8 cellular contexts compared by ENCODE assay signal in genomic region chr6:31896856-31897611, GRCh38. TPM values are rescaled to one million over a fixed set of nuclear protein-coding genes. Genes with fewer than 3 reads are reported as not detected.
A peak's percentile ranks its signal among the peaks of the same experiment; 100 is the strongest.
DNase-seq lines count a peak whose midpoint lies in the region; ATAC-seq lines count a peak whose summit lies in the region.

No MANE protein-coding gene starts in this region.

- H3K27me3 Mint-ChIP-seq in activated CD8-positive, alpha-beta memory T cell treated with anti-CD3 and anti-CD28 coated beads, Interleukin-2, amount 10 ng/mL, durations not matched to agents 7 days and 5 days: no peaks in the 10 kb centered on the region
- no peaks in the 10 kb centered on the region for H3K27me3 Mint-ChIP-seq in activated T-helper 2 cell treated with anti-CD3 and anti-CD28 coated beads, Interferon-gamma antibody, Interleukin-2, Interleukin-4, amounts not matched to agents 10 μg/mL and 5 μg/mL and 100 μg/mL, durations not matched to agents 14 hours and 24 hours and 36 hours (ENCODE audit: low read depth)
- H3K27me3 Mint-ChIP-seq in stimulated activated naive CD8-positive, alpha-beta T cell treated with anti-CD3 and anti-CD28 coated beads, Interleukin-15, Interleukin-2, amounts not matched to agents 100 ng/mL and 50 ng/mL, for 24 hours: no peaks in the 10 kb centered on the region

- no peaks in the 10 kb centered on the region for H3K9me3 Mint-ChIP-seq in activated CD8-positive, alpha-beta memory T cell treated with anti-CD3 and anti-CD28 coated beads, Interleukin-2, amount 10 ng/mL, durations not matched to agents 7 days and 5 days (ENCODE audit: low read depth)
- no peaks in the 10 kb centered on the region for H3K9me3 Mint-ChIP-seq in activated T-helper 2 cell treated with anti-CD3 and anti-CD28 coated beads, Interferon-gamma antibody, Interleukin-2, Interleukin-4, amounts not matched to agents 10 μg/mL and 5 μg/mL and 100 μg/mL, durations not matched to agents 14 hours and 24 hours and 36 hours
- no peaks in the 10 kb centered on the region for H3K9me3 Mint-ChIP-seq in stimulated activated naive CD8-positive, alpha-beta T cell treated with anti-CD3 and anti-CD28 coated beads, Interleukin-15, Interleukin-2, amounts not matched to agents 100 ng/mL and 50 ng/mL, for 24 hours

- intact Hi-C loops in activated T-helper 2 cell treated with anti-CD3 and anti-CD28 coated beads, Interferon-gamma antibody, Interleukin-2, Interleukin-4, amounts not matched to agents 10 μg/mL and 5 μg/mL and 100 μg/mL, durations not matched to agents 14 hours and 24 hours and 36 hours (cut with micrococcal nuclease): loop anchor here (2.0 to 5.0 kb wide), 4 partner anchors 34 to 230 kb away; partner anchors contain the start of genes CSNK2B, LY6G5B, NELFE and NEU1

- H3K4me1 Mint-ChIP-seq in activated CD8-positive, alpha-beta memory T cell treated with anti-CD3 and anti-CD28 coated beads, Interleukin-2, amount 10 ng/mL, durations not matched to agents 7 days and 5 days: peaks cover 48% of the 10 kb centered on the region
- H3K4me1 Mint-ChIP-seq in activated T-helper 2 cell treated with anti-CD3 and anti-CD28 coated beads, Interferon-gamma antibody, Interleukin-2, Interleukin-4, amounts not matched to agents 10 μg/mL and 5 μg/mL and 100 μg/mL, durations not matched to agents 14 hours and 24 hours and 36 hours (ENCODE audit: low read depth): peaks cover 26% of the 10 kb centered on the region
- H3K4me1 Mint-ChIP-seq in stimulated activated naive CD8-positive, alpha-beta T cell treated with anti-CD3 and anti-CD28 coated beads, Interleukin-15, Interleukin-2, amounts not matched to agents 100 ng/mL and 50 ng/mL, for 24 hours (ENCODE audit: low read depth): peaks cover 39% of the 10 kb centered on the region

- peak overlapping the region; percentile 84 for H3K27ac Mint-ChIP-seq in activated CD8-positive, alpha-beta memory T cell treated with anti-CD3 and anti-CD28 coated beads, Interleukin-2, amount 10 ng/mL, durations not matched to agents 7 days and 5 days
- peak overlapping the region; percentile 82 for H3K27ac Mint-ChIP-seq in activated T-helper 2 cell treated with anti-CD3 and anti-CD28 coated beads, Interferon-gamma antibody, Interleukin-2, Interleukin-4, amounts not matched to agents 10 μg/mL and 5 μg/mL and 100 μg/mL, durations not matched to agents 14 hours and 24 hours and 36 hours
- peak overlapping the region; percentile 75 for H3K27ac Mint-ChIP-seq in stimulated activated naive CD8-positive, alpha-beta T cell treated with anti-CD3 and anti-CD28 coated beads, Interleukin-15, Interleukin-2, amounts not matched to agents 100 ng/mL and 50 ng/mL, for 24 hours

- no peak for DNase-seq in activated CD8-positive, alpha-beta memory T cell treated with anti-CD3 and anti-CD28 coated beads, Interleukin-2, amount 10 ng/mL, durations not matched to agents 7 days and 5 days
- DNase-seq in activated CD8-positive, alpha-beta memory T cell treated with anti-CD3 and anti-CD28 coated beads, Interleukin-2, amount 50 U/mL, for 48 hours: no peak
- DNase-seq in activated T-helper 2 cell treated with anti-CD3 and anti-CD28 coated beads, Interferon-gamma antibody, Interleukin-2, Interleukin-4, amounts not matched to agents 10 μg/mL and 5 μg/mL and 100 μg/mL, durations not matched to agents 14 hours and 24 hours and 36 hours (ENCODE audit: low spot score): no peak
- DNase-seq in NCI-H1436 (lab: John Stamatoyannopoulos, UW) (no peak), superior temporal gyrus (ENCODE audit: extremely low spot score) (no peak), NCI-H146 treated with DMSO at 0.1 percent for 48 hours (lab: John Stamatoyannopoulos, UW; ENCODE audit: unreplicated experiment) (no peak)

- H3K9me3 ChIP-seq in iPS-18c (ENCODE audit: control insufficient read depth, insufficient read depth, low read length): no peaks in the 10 kb centered on the region

- H3K4me3 Mint-ChIP-seq in activated CD8-positive, alpha-beta memory T cell treated with anti-CD3 and anti-CD28 coated beads, Interleukin-2, amount 10 ng/mL, durations not matched to agents 7 days and 5 days: peak overlapping the region; percentile 75
- H3K4me3 Mint-ChIP-seq in activated T-helper 2 cell treated with anti-CD3 and anti-CD28 coated beads, Interferon-gamma antibody, Interleukin-2, Interleukin-4, amounts not matched to agents 10 μg/mL and 5 μg/mL and 100 μg/mL, durations not matched to agents 14 hours and 24 hours and 36 hours (ENCODE audit: low read depth): peak overlapping the region; percentile 98
- peak overlapping the region; percentile 80 for H3K4me3 Mint-ChIP-seq in stimulated activated naive CD8-positive, alpha-beta T cell treated with anti-CD3 and anti-CD28 coated beads, Interleukin-15, Interleukin-2, amounts not matched to agents 100 ng/mL and 50 ng/mL, for 24 hours

- H3K36me3 Mint-ChIP-seq in activated CD8-positive, alpha-beta memory T cell treated with anti-CD3 and anti-CD28 coated beads, Interleukin-2, amount 10 ng/mL, durations not matched to agents 7 days and 5 days: peaks cover 4% of the 10 kb centered on the region
- H3K36me3 Mint-ChIP-seq in activated T-helper 2 cell treated with anti-CD3 and anti-CD28 coated beads, Interferon-gamma antibody, Interleukin-2, Interleukin-4, amounts not matched to agents 10 μg/mL and 5 μg/mL and 100 μg/mL, durations not matched to agents 14 hours and 24 hours and 36 hours (ENCODE audit: low read depth): peaks cover 38% of the 10 kb centered on the region
- H3K36me3 Mint-ChIP-seq in stimulated activated naive CD8-positive, alpha-beta T cell treated with anti-CD3 and anti-CD28 coated beads, Interleukin-15, Interleukin-2, amounts not matched to agents 100 ng/mL and 50 ng/mL, for 24 hours (ENCODE audit: low read depth): peaks cover 28% of the 10 kb centered on the region

- H3K4me3 ChIP-seq in iPS-18c (ENCODE audit: insufficient read depth, low read depth, low read length): peak overlapping the region; percentile 72

- CTCF ChIA-PET in activated CD8-positive, alpha-beta memory T cell treated with anti-CD3 and anti-CD28 coated beads, Interleukin-2, amount 10 ng/mL, durations not matched to agents 7 days and 5 days (lab: Charles Lee): interaction anchor here (0.6 to 2.3 kb wide), 9 partner anchors 8 to 235 kb away, joined by 3 to 10 read pairs (median 5); partner anchors contain the start of genes NELFE, NEU1 and SKIC2

- peak; percentile 12 for ATAC-seq in activated CD8-positive, alpha-beta memory T cell treated with anti-CD3 and anti-CD28 coated beads, Interleukin-2, amount 10 ng/mL, durations not matched to agents 7 days and 5 days

RNA-seq across cellular contexts. Expression of gene EHMT2, which starts 0.5 kb away (rescaled TPM):
- 10 to 100 TPM; 78.7 to 79.0 TPM for total RNA-seq in activated CD8-positive, alpha-beta memory T cell treated with anti-CD3 and anti-CD28 coated beads, Interleukin-2, amount 10 ng/mL, durations not matched to agents 7 days and 5 days
- total RNA-seq in activated T-helper 2 cell treated with anti-CD3 and anti-CD28 coated beads, Interferon-gamma antibody, Interleukin-2, Interleukin-4, amounts not matched to agents 10 μg/mL and 5 μg/mL and 100 μg/mL, durations not matched to agents 14 hours and 24 hours and 36 hours: 76.3 and 76.5 TPM in 2 replicates

RNA-seq across cellular contexts. Expression of gene ZBTB12, which starts 4.9 kb away (rescaled TPM):
- 1 to 10 TPM; 1.5 to 3.3 TPM for total RNA-seq in activated CD8-positive, alpha-beta memory T cell treated with anti-CD3 and anti-CD28 coated beads, Interleukin-2, amount 10 ng/mL, durations not matched to agents 7 days and 5 days
- total RNA-seq in activated T-helper 2 cell treated with anti-CD3 and anti-CD28 coated beads, Interferon-gamma antibody, Interleukin-2, Interleukin-4, amounts not matched to agents 10 μg/mL and 5 μg/mL and 100 μg/mL, durations not matched to agents 14 hours and 24 hours and 36 hours: 4.8 and 4.9 TPM in 2 replicates

RNA-seq across cellular contexts. Expression of gene SLC44A4, which starts 18.2 kb away (rescaled TPM):
- not detected for total RNA-seq in activated CD8-positive, alpha-beta memory T cell treated with anti-CD3 and anti-CD28 coated beads, Interleukin-2, amount 10 ng/mL, durations not matched to agents 7 days and 5 days
- total RNA-seq in activated T-helper 2 cell treated with anti-CD3 and anti-CD28 coated beads, Interferon-gamma antibody, Interleukin-2, Interleukin-4, amounts not matched to agents 10 μg/mL and 5 μg/mL and 100 μg/mL, durations not matched to agents 14 hours and 24 hours and 36 hours: 0.18 TPM in 1 of 2 replicates, not detected in the other

RNA-seq across cellular contexts. Expression of gene C2, which starts 30.5 kb away (rescaled TPM):
- total RNA-seq in activated CD8-positive, alpha-beta memory T cell treated with anti-CD3 and anti-CD28 coated beads, Interleukin-2, amount 10 ng/mL, durations not matched to agents 7 days and 5 days: under 1 TPM; 0.61 to 0.80 TPM
- total RNA-seq in activated T-helper 2 cell treated with anti-CD3 and anti-CD28 coated beads, Interferon-gamma antibody, Interleukin-2, Interleukin-4, amounts not matched to agents 10 μg/mL and 5 μg/mL and 100 μg/mL, durations not matched to agents 14 hours and 24 hours and 36 hours: 1.1 and 1.4 TPM in 2 replicates

RNA-seq across cellular contexts. Expression of gene NEU1, which starts 34.4 kb away (rescaled TPM):
- total RNA-seq in activated CD8-positive, alpha-beta memory T cell treated with anti-CD3 and anti-CD28 coated beads, Interleukin-2, amount 10 ng/mL, durations not matched to agents 7 days and 5 days: 10 to 100 TPM; 13.0 to 21.5 TPM
- total RNA-seq in activated T-helper 2 cell treated with anti-CD3 and anti-CD28 coated beads, Interferon-gamma antibody, Interleukin-2, Interleukin-4, amounts not matched to agents 10 μg/mL and 5 μg/mL and 100 μg/mL, durations not matched to agents 14 hours and 24 hours and 36 hours: 21.3 and 21.6 TPM in 2 replicates
